Comparison of ENCODE assay signal across 8 cellular contexts in genomic region chrX:68827848-68828562, GRCh38. TPM values are rescaled to one million over a fixed set of nuclear protein-coding genes. Genes with fewer than 3 reads are reported as not detected.
DNase-seq lines count a peak whose midpoint lies in the region; ATAC-seq, FAIRE-seq and TF ChIP-seq lines count a peak whose summit lies in the region.

No MANE protein-coding gene starts in this region.

- H3K36me3 ChIP-seq in neural progenitor cell, result no peaks in the 10 kb centered on the region

- H3K27ac ChIP-seq in A549 (peak overlapping the region; percentile 61 to 82), RWPE1 (peak overlapping the region; percentile 92), neural progenitor cell (no peak overlapping the region)

- H3K9me3 ChIP-seq in A549, result no peaks in the 10 kb centered on the region
- no peaks in the 10 kb centered on the region for H3K9me3 ChIP-seq in neural progenitor cell (ENCODE audit: low read depth)

- peaks cover 38% of the 10 kb centered on the region for H3K27me3 ChIP-seq in neural progenitor cell

- H3K4me1 ChIP-seq in A549 (peaks cover 5% of the 10 kb centered on the region; the same call in 1 of the 3 replicates), neural progenitor cell (peaks cover 8% of the 10 kb centered on the region)

- TF ChIP-seq RAD21 in A549 (conservative IDR thresholded peaks at IDR 0.05 in 1 of 2, IDR thresholded peaks at IDR 0.05 in 1 of 2), result peak; percentile 91 to 96

- H3K4me3 Mint-ChIP-seq in IgD-negative memory B cell (peak overlapping the region; percentile 87 to 97 (median 92)), neural progenitor cell (peak overlapping the region; percentile 92)
- H3K4me3 Mint-ChIP-seq in stimulated activated naive CD8-positive, alpha-beta T cell treated with anti-CD3 and anti-CD28 coated beads, Interleukin-15, Interleukin-2, amounts not matched to agents 100 ng/mL and 50 ng/mL, for 24 hours, result peak overlapping the region; percentile 83

- no peak for TF ChIP-seq EP300 in A549 (IDR thresholded peaks at IDR 0.05)

- TF ChIP-seq POLR2A in A549 (IDR thresholded peaks at IDR 0.05; ENCODE audit: low read length) (no peak), GM18505 (IDR thresholded peaks at IDR 0.05; ENCODE audit: borderline replicate concordance, extremely low read depth, insufficient read depth, insufficient read length) (no peak)

- H3K27ac Mint-ChIP-seq in IgD-negative memory B cell (peak overlapping the region; percentile 50 to 91 (median 82)), neural progenitor cell (peak overlapping the region; percentile 82)
- peak overlapping the region; percentile 72 for H3K27ac Mint-ChIP-seq in stimulated activated naive CD8-positive, alpha-beta T cell treated with anti-CD3 and anti-CD28 coated beads, Interleukin-15, Interleukin-2, amounts not matched to agents 100 ng/mL and 50 ng/mL, for 24 hours

- H3K4me3 ChIP-seq in A549 (peak overlapping the region; percentile 86), foreskin fibroblast (ENCODE audit: low read depth in 1 of 2, low read length in 2 of 2) (peak overlapping the region; percentile 35 to 63), neural progenitor cell (peak overlapping the region; percentile 59)

- H3K9ac ChIP-seq in neural progenitor cell, result no peak overlapping the region

- DNase-seq in A549 (ENCODE audit: low read depth in 1 of 2, low spot score in 1 of 2), result peak; percentile 31 to 79
- DNase-seq in RWPE1 (ENCODE audit: low spot score), result no peak
- DNase-seq in activated effector memory CD4-positive, alpha-beta T cell treated with anti-CD3 and anti-CD28 coated beads, Interleukin-2, amount 50 U/mL, for 16 hours, result peak; percentile 91
- peak; percentile 52 to 83 for DNase-seq in foreskin fibroblast
- peak; percentile 85 for DNase-seq in neural progenitor cell (ENCODE audit: low spot score)

- CTCF ChIA-PET in A549 (lab: Yijun Ruan, JAX), result interaction anchor here (0.6 to 16.6 kb wide), 75 partner anchors 9 to 563 kb away, joined by 3 to 327 read pairs (median 4); partner anchors contain the start of gene PJA1
- CTCF ChIA-PET in RWPE1 (lab: Yijun Ruan, JAX), result interaction anchor here (0.5 to 3.1 kb wide), 28 partner anchors 17 to 1207 kb away, joined by 3 to 37 read pairs (median 4); no protein-coding TSS in a partner anchor

- peaks cover 36% of the 10 kb centered on the region for H3K79me2 ChIP-seq in neural progenitor cell (ENCODE audit: low read depth)

- no peak overlapping the region for H2AFZ ChIP-seq in neural progenitor cell (replicated peaks)

- H3K4me2 ChIP-seq in A549 (peak overlapping the region; percentile 99), neural progenitor cell (peak overlapping the region; percentile 71)

- no peaks in the 10 kb centered on the region for H3F3A ChIP-seq in neural progenitor cell (ENCODE audit: low read depth)

- FAIRE-seq in A549 (lab: Jason Lieb, UNC), result no peak

- 2% methylated on average over 24 of the region's 32 CpGs for WGBS in A549 (ENCODE audit: missing lambda C conversion rate)

- TF ChIP-seq CTCF in A549 (IDR thresholded peaks at IDR 0.05), result peak; percentile 80
- TF ChIP-seq CTCF in RWPE1 (conservative IDR thresholded peaks at IDR 0.05; ENCODE audit: low read depth), result peak; percentile 80
- peak; percentile 73 for TF ChIP-seq CTCF in foreskin fibroblast (IDR thresholded peaks at IDR 0.05; ENCODE audit: low read depth, low read length)
- TF ChIP-seq CTCF in neural progenitor cell (IDR thresholded peaks at IDR 0.05), result peak; percentile 82

- peaks cover 6% of the 10 kb centered on the region for H3K27me3 Mint-ChIP-seq in IgD-negative memory B cell
- peaks cover 10% of the 10 kb centered on the region for H3K27me3 Mint-ChIP-seq in neural progenitor cell (ENCODE audit: insufficient read depth, low read depth)
- no peaks in the 10 kb centered on the region for H3K27me3 Mint-ChIP-seq in stimulated activated naive CD8-positive, alpha-beta T cell treated with anti-CD3 and anti-CD28 coated beads, Interleukin-15, Interleukin-2, amounts not matched to agents 100 ng/mL and 50 ng/mL, for 24 hours

- H3K9me3 Mint-ChIP-seq in IgD-negative memory B cell (no peaks in the 10 kb centered on the region), neural progenitor cell (peaks cover 10% of the 10 kb centered on the region)
- no peaks in the 10 kb centered on the region for H3K9me3 Mint-ChIP-seq in stimulated activated naive CD8-positive, alpha-beta T cell treated with anti-CD3 and anti-CD28 coated beads, Interleukin-15, Interleukin-2, amounts not matched to agents 100 ng/mL and 50 ng/mL, for 24 hours

- H3K36me3 Mint-ChIP-seq in IgD-negative memory B cell, result no peaks in the 10 kb centered on the region
- H3K36me3 Mint-ChIP-seq in neural progenitor cell, result no peaks in the 10 kb centered on the region
- no peaks in the 10 kb centered on the region for H3K36me3 Mint-ChIP-seq in stimulated activated naive CD8-positive, alpha-beta T cell treated with anti-CD3 and anti-CD28 coated beads, Interleukin-15, Interleukin-2, amounts not matched to agents 100 ng/mL and 50 ng/mL, for 24 hours (ENCODE audit: low read depth)

- H4K20me1 ChIP-seq in neural progenitor cell (ENCODE audit: low read depth), result peaks cover 41% of the 10 kb centered on the region

- H3K4me1 Mint-ChIP-seq in IgD-negative memory B cell (peaks cover 0 to 13% (median 13%) of the 10 kb centered on the region in 3 donors), neural progenitor cell (peaks cover 15% of the 10 kb centered on the region)
- H3K4me1 Mint-ChIP-seq in stimulated activated naive CD8-positive, alpha-beta T cell treated with anti-CD3 and anti-CD28 coated beads, Interleukin-15, Interleukin-2, amounts not matched to agents 100 ng/mL and 50 ng/mL, for 24 hours (ENCODE audit: low read depth), result peaks cover 20% of the 10 kb centered on the region

- POLR2A ChIA-PET in A549 (lab: Yijun Ruan, JAX) (interaction anchor here (0.6 to 2.8 kb wide), 18 partner anchors 12 to 461 kb away, joined by 3 to 26 read pairs (median 4); partner anchors contain the start of gene PJA1), RWPE1 (lab: Yijun Ruan, JAX; ENCODE audit: low non-redundant PET) (interaction anchor here (0.5 to 2.7 kb wide), 12 partner anchors 15 to 457 kb away, joined by 3 to 14 read pairs (median 4); no protein-coding TSS in a partner anchor)

- ATAC-seq in A549 (peak; percentile 64 to 79), GM18505 (IDR thresholded peaks at IDR 0.05; ENCODE audit: unreplicated experiment) (peak; percentile 27)

TF ChIP-seq in A549, 52 proteins besides CTCF, POLR2A, EP300 and RAD21:
- 0 out of 2 replicates have a peak, but pooled peaks have one; percentile 40 for TF ChIP-seq MAX (IDR thresholded peaks at IDR 0.05)
- peak; percentile 94 for TF ChIP-seq SMC3 (IDR thresholded peaks at IDR 0.05)
- no peak for TF ChIP-seq HOXA7 (CRISPR knock-in tag; IDR thresholded peaks at IDR 0.05)

RNA-seq across cellular contexts. Expression of gene EFNB1, which starts 0.8 kb away (rescaled TPM):
- polyA plus RNA-seq in A549 (2011; rRNA removed) (3.7 TPM in 2 replicates), A549 (2017; fragmentation: RNase III; extraction: RNeasy Plus Mini Kit Qiagen cat#74134 plus additional on column Dnase treatment) (3.4 to 4.0 TPM (median 3.5 TPM) in 3 replicates), IgD-negative memory B cell (1.8 TPM)
- polyA plus RNA-seq in A549 (2012; cell fraction: cytosol; rRNA removed), result 5.3 and 7.8 TPM in 2 replicates
- polyA plus RNA-seq in A549 (2012; cell fraction: nucleus; rRNA removed), result 6.4 and 7.6 TPM in 2 replicates
- polyA minus RNA-seq in A549 (2011; rRNA and poly(A)+ RNA removed), result 3.2 and 5.1 TPM in 2 replicates
- 25.4 and 57.1 TPM in 2 replicates for total RNA-seq in neural progenitor cell (ENCODE audit: low replicate concordance)
